2 cellular contexts compared by ENCODE assay signal in the genomic region with DNA sequence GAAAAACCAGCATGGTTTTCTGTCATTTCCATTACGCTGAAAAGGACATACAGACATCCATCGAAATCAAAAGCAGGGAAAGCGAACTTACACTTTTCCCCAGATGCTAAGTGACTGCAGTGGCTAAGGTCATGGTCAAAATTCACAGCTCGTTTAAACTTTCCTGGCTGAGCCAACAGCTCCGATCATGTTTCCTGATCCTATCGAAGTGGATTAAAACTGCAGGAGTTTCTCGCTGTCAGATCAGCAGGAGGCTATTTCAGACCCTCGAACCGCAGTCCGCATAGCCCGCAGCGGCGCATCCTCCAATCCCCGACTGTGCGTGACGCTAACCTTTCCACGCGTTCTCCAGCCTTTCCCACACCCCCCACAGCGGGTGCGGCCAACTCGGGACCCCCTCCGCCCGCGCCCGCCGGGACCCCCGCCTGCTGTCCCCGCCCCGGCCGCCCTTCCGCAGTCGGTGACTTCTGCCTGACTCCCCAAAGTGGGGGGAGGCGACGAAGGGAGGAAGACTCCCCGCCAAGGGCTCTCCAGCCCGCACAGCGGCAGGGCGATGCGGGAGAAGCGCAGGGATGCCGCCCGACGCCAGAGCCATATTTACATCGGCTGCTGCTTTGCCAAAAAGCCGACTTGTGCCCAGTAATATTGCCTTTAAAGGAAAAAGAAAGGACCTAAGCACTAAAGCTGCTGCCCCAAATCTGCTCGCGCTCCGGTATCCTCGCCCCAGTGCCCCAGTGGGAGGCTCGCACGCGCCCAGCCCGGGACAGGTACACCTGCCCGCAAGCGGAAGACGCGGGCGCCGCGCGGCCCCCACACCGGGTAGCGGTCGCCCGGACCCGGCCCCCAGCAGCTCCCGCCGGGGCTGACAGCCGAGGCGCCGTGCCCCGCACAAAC.
TF ChIP-seq lines count a peak whose summit lies in the region.

No MANE protein-coding gene starts in this region.

TF ChIP-seq in SK-N-SH treated with all-trans-retinoic acid at 6 μM for 48 hours, 23 proteins besides CTCF, POLR2A, EP300 and RAD21:
- TF ChIP-seq, protein P1, sequence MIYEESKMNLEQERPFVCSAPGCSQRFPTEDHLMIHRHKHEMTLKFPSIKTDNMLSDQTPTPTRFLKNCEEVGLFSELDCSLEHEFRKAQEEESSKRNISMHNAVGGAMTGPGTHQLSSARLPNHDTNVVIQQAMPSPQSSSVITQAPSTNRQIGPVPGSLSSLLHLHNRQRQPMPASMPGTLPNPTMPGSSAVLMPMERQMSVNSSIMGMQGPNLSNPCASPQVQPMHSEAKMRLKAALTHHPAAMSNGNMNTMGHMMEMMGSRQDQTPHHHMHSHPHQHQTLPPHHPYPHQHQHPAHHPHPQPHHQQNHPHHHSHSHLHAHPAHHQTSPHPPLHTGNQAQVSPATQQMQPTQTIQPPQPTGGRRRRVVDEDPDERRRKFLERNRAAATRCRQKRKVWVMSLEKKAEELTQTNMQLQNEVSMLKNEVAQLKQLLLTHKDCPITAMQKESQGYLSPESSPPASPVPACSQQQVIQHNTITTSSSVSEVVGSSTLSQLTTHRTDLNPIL (CRISPR knock-in tag; IDR thresholded peaks at IDR 0.05; ENCODE audit: low read depth) = no peak
- TF ChIP-seq ZNF565 (CRISPR knock-in tag; conservative IDR thresholded peaks at IDR 0.05; ENCODE audit: low read depth) (no peak), BACH2 (CRISPR knock-in tag; IDR thresholded peaks at IDR 0.05; ENCODE audit: borderline replicate concordance) (no peak), RARB (CRISPR knock-in tag; IDR thresholded peaks at IDR 0.05) (no peak), ARNTL (CRISPR knock-in tag; IDR thresholded peaks at IDR 0.05; ENCODE audit: borderline replicate concordance, low read depth) (no peak), ZNF8 (CRISPR knock-in tag; IDR thresholded peaks at IDR 0.05) (no peak), GLIS3 (CRISPR knock-in tag; IDR thresholded peaks at IDR 0.05) (no peak), SNAI2 (CRISPR knock-in tag; IDR thresholded peaks at IDR 0.05) (no peak), ISL1 (CRISPR knock-in tag; IDR thresholded peaks at IDR 0.05) (no peak)
- TF ChIP-seq, protein P2, sequence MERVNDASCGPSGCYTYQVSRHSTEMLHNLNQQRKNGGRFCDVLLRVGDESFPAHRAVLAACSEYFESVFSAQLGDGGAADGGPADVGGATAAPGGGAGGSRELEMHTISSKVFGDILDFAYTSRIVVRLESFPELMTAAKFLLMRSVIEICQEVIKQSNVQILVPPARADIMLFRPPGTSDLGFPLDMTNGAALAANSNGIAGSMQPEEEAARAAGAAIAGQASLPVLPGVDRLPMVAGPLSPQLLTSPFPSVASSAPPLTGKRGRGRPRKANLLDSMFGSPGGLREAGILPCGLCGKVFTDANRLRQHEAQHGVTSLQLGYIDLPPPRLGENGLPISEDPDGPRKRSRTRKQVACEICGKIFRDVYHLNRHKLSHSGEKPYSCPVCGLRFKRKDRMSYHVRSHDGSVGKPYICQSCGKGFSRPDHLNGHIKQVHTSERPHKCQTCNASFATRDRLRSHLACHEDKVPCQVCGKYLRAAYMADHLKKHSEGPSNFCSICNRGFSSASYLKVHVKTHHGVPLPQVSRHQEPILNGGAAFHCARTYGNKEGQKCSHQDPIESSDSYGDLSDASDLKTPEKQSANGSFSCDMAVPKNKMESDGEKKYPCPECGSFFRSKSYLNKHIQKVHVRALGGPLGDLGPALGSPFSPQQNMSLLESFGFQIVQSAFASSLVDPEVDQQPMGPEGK (CRISPR knock-in tag; IDR thresholded peaks at IDR 0.05; ENCODE audit: borderline replicate concordance) = no peak

TF ChIP-seq in GM12878, 131 proteins besides CTCF, POLR2A, EP300 and RAD21 (continued from another document and continues in another):
- TF ChIP-seq, protein P3, sequence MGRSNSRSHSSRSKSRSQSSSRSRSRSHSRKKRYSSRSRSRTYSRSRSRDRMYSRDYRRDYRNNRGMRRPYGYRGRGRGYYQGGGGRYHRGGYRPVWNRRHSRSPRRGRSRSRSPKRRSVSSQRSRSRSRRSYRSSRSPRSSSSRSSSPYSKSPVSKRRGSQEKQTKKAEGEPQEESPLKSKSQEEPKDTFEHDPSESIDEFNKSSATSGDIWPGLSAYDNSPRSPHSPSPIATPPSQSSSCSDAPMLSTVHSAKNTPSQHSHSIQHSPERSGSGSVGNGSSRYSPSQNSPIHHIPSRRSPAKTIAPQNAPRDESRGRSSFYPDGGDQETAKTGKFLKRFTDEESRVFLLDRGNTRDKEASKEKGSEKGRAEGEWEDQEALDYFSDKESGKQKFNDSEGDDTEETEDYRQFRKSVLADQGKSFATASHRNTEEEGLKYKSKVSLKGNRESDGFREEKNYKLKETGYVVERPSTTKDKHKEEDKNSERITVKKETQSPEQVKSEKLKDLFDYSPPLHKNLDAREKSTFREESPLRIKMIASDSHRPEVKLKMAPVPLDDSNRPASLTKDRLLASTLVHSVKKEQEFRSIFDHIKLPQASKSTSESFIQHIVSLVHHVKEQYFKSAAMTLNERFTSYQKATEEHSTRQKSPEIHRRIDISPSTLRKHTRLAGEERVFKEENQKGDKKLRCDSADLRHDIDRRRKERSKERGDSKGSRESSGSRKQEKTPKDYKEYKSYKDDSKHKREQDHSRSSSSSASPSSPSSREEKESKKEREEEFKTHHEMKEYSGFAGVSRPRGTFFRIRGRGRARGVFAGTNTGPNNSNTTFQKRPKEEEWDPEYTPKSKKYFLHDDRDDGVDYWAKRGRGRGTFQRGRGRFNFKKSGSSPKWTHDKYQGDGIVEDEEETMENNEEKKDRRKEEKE (IDR thresholded peaks at IDR 0.05) = no peak
- TF ChIP-seq PAX8 (IDR thresholded peaks at IDR 0.05) (no peak), NR2C1 (IDR thresholded peaks at IDR 0.05) (no peak), ATF7 (IDR thresholded peaks at IDR 0.05; ENCODE audit: low read depth) (no peak), IRF5 (IDR thresholded peaks at IDR 0.05; ENCODE audit: borderline replicate concordance) (no peak), SMARCA5 (IDR thresholded peaks at IDR 0.05) (no peak), NBN (IDR thresholded peaks at IDR 0.05) (0 out of 2 replicates have a peak, but pooled peaks have one; percentile 19), PKNOX1 (IDR thresholded peaks at IDR 0.05) (no peak), NKRF (conservative IDR thresholded peaks at IDR 0.05) (peak; percentile 32; the same call in 1 of the 2 replicates), MAX (IDR thresholded peaks at IDR 0.05; ENCODE audit: low read depth, low read length) (no peak; the same call in 1 of the 2 replicates), KAT2A (conservative IDR thresholded peaks at IDR 0.05; ENCODE audit: control insufficient read depth, low read depth, low read length) (no peak)
- TF ChIP-seq, protein P4, sequence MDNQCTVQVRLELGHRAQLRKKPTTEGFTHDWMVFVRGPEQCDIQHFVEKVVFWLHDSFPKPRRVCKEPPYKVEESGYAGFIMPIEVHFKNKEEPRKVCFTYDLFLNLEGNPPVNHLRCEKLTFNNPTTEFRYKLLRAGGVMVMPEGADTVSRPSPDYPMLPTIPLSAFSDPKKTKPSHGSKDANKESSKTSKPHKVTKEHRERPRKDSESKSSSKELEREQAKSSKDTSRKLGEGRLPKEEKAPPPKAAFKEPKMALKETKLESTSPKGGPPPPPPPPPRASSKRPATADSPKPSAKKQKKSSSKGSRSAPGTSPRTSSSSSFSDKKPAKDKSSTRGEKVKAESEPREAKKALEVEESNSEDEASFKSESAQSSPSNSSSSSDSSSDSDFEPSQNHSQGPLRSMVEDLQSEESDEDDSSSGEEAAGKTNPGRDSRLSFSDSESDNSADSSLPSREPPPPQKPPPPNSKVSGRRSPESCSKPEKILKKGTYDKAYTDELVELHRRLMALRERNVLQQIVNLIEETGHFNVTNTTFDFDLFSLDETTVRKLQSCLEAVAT (IDR thresholded peaks at IDR 0.05) = peak; percentile 20; the same call in 1 of the 2 replicates
- TF ChIP-seq, protein P5, sequence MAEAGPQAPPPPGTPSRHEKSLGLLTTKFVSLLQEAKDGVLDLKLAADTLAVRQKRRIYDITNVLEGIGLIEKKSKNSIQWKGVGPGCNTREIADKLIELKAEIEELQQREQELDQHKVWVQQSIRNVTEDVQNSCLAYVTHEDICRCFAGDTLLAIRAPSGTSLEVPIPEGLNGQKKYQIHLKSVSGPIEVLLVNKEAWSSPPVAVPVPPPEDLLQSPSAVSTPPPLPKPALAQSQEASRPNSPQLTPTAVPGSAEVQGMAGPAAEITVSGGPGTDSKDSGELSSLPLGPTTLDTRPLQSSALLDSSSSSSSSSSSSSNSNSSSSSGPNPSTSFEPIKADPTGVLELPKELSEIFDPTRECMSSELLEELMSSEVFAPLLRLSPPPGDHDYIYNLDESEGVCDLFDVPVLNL (IDR thresholded peaks at IDR 0.05; ENCODE audit: low read depth, low read length) = no peak
- TF ChIP-seq, protein P6, sequence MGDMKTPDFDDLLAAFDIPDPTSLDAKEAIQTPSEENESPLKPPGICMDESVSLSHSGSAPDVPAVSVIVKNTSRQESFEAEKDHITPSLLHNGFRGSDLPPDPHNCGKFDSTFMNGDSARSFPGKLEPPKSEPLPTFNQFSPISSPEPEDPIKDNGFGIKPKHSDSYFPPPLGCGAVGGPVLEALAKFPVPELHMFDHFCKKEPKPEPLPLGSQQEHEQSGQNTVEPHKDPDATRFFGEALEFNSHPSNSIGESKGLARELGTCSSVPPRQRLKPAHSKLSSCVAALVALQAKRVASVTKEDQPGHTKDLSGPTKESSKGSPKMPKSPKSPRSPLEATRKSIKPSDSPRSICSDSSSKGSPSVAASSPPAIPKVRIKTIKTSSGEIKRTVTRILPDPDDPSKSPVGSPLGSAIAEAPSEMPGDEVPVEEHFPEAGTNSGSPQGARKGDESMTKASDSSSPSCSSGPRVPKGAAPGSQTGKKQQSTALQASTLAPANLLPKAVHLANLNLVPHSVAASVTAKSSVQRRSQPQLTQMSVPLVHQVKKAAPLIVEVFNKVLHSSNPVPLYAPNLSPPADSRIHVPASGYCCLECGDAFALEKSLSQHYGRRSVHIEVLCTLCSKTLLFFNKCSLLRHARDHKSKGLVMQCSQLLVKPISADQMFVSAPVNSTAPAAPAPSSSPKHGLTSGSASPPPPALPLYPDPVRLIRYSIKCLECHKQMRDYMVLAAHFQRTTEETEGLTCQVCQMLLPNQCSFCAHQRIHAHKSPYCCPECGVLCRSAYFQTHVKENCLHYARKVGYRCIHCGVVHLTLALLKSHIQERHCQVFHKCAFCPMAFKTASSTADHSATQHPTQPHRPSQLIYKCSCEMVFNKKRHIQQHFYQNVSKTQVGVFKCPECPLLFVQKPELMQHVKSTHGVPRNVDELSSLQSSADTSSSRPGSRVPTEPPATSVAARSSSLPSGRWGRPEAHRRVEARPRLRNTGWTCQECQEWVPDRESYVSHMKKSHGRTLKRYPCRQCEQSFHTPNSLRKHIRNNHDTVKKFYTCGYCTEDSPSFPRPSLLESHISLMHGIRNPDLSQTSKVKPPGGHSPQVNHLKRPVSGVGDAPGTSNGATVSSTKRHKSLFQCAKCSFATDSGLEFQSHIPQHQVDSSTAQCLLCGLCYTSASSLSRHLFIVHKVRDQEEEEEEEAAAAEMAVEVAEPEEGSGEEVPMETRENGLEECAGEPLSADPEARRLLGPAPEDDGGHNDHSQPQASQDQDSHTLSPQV (IDR thresholded peaks at IDR 0.05) = no peak
- TF ChIP-seq, protein P7, sequence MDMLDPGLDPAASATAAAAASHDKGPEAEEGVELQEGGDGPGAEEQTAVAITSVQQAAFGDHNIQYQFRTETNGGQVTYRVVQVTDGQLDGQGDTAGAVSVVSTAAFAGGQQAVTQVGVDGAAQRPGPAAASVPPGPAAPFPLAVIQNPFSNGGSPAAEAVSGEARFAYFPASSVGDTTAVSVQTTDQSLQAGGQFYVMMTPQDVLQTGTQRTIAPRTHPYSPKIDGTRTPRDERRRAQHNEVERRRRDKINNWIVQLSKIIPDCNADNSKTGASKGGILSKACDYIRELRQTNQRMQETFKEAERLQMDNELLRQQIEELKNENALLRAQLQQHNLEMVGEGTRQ (IDR thresholded peaks at IDR 0.05; ENCODE audit: borderline replicate concordance, low read depth, low read length) = no peak
